In the genomic region with DNA sequence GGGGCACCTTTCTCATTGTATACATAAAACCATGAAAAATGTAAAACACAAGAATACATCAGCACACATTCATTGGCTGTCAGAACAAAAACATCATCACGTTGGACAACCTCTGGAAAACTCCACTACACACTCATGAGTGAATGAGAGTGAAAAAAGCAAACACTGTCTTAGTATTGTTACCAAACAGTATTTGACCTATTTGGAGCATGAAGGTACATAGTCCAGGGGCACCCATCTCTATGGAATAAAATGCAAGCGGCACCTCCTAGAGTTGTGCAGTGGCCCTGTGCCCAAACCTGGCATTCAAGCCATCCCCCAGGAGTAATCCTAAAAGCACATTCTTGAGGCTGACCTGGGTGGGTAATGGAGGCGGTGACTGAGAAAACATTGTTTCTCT, we compare ENCODE assay signal across 26 cellular contexts.
"Had no signal": no experiment of that assay in that cellular context is flagged by ENCODE, and none has a peak within 500 bp of the region (broad histone marks: within the 10 kb centered on the region; RNA-seq: fewer than 3 reads in every experiment).

No MANE protein-coding gene starts in this region.

- H3K36me3 ChIP-seq: esophagus muscularis mucosa, heart right ventricle, left ventricle myocardium inferior, lower lobe of right lung, suprapubic skin, thyroid gland, vagina had no signal

- H3K9me3 ChIP-seq: lower lobe of right lung, suprapubic skin, thyroid gland, vagina had no signal

- H3K4me1 ChIP-seq: foreskin keratinocyte, lower lobe of right lung, parathyroid adenoma, suprapubic skin, thyroid gland, vagina had no signal

- H3K4me1 Mint-ChIP-seq: stimulated activated naive CD8-positive, alpha-beta T cell treated with anti-CD3 and anti-CD28 coated beads, Interleukin-15, amount 100 ng/mL, for 72 hours had no signal

- ATAC-seq: foreskin keratinocyte; lower lobe of right lung; naive thymus-derived CD8-positive, alpha-beta T cell; sciatic nerve; stimulated activated naive CD8-positive, alpha-beta T cell treated with anti-CD3 and anti-CD28 coated beads, Interleukin-15, amount 100 ng/mL, for 72 hours had no signal

- H3K79me2 ChIP-seq: parathyroid adenoma had no signal

- H2AFZ ChIP-seq: parathyroid adenoma had no signal

- H3K9me3 Mint-ChIP-seq: naive thymus-derived CD8-positive, alpha-beta T cell; stimulated activated naive CD8-positive, alpha-beta T cell treated with anti-CD3 and anti-CD28 coated beads, Interleukin-15, amount 100 ng/mL, for 72 hours had no signal

- H3K27ac Mint-ChIP-seq: naive thymus-derived CD8-positive, alpha-beta T cell; nephron progenitor cell; progenitor cell of endocrine pancreas; stimulated activated naive CD8-positive, alpha-beta T cell treated with anti-CD3 and anti-CD28 coated beads, Interleukin-15, amount 100 ng/mL, for 72 hours had no signal

- H3K27ac ChIP-seq: esophagus muscularis mucosa, foreskin keratinocyte, left ventricle myocardium inferior, lower lobe of right lung, parathyroid adenoma, suprapubic skin, thyroid gland, vagina had no signal

- H3K27me3 Mint-ChIP-seq: naive thymus-derived CD8-positive, alpha-beta T cell; progenitor cell of endocrine pancreas; stimulated activated naive CD8-positive, alpha-beta T cell treated with anti-CD3 and anti-CD28 coated beads, Interleukin-15, amount 100 ng/mL, for 72 hours had no signal

- H3K4me2 ChIP-seq: smooth muscle cell had no signal

- H3K4me3 ChIP-seq: dorsolateral prefrontal cortex, esophagus muscularis mucosa, heart right ventricle, left ventricle myocardium inferior, lower lobe of right lung, smooth muscle cell, suprapubic skin, thyroid gland, vagina had no signal

- H3K27me3 ChIP-seq: dorsolateral prefrontal cortex, esophagus muscularis mucosa, foreskin keratinocyte, heart right ventricle, suprapubic skin, thyroid gland, vagina had no signal

- DNase-seq: effector CD8-positive, alpha-beta T cell; foreskin keratinocyte; glutamatergic neuron; hippocampal formation; left cardiac atrium; left ventricle myocardium inferior; lower lobe of right lung; naive thymus-derived CD8-positive, alpha-beta T cell; nephron progenitor cell; stimulated activated CD4-positive, alpha-beta T cell treated with anti-CD3 and anti-CD28 coated beads, Interleukin-12 subunit alpha, Interleukin-12 subunit beta, amount 100 ng/mL, for 4 hours; stimulated activated CD4-positive, alpha-beta T cell treated with anti-CD3 and anti-CD28 coated beads, Interleukin-1b, Interleukin-23, amount 100 ng/mL, for 48 hours; stimulated activated CD4-positive, alpha-beta T cell treated with anti-CD3 and anti-CD28 coated beads, Interleukin-4, amount 100 ng/mL, for 1 hour; stimulated activated CD8-positive, alpha-beta memory T cell treated with anti-CD3 and anti-CD28 coated beads, Interleukin-4, amount 100 ng/mL, for 48 hours; stimulated activated naive CD4-positive, alpha-beta T cell; stimulated activated naive CD8-positive, alpha-beta T cell treated with anti-CD3 and anti-CD28 coated beads, Interleukin-15, amount 100 ng/mL, for 72 hours; thyroid gland; trophoblast cell had no signal

- H3K4me3 Mint-ChIP-seq: naive thymus-derived CD8-positive, alpha-beta T cell; nephron progenitor cell; stimulated activated naive CD8-positive, alpha-beta T cell treated with anti-CD3 and anti-CD28 coated beads, Interleukin-15, amount 100 ng/mL, for 72 hours had no signal

- H3K9ac ChIP-seq: parathyroid adenoma had no signal

- H3K36me3 Mint-ChIP-seq: naive thymus-derived CD8-positive, alpha-beta T cell had no signal
